11 cellular contexts compared by ENCODE assay signal in the genomic region with DNA sequence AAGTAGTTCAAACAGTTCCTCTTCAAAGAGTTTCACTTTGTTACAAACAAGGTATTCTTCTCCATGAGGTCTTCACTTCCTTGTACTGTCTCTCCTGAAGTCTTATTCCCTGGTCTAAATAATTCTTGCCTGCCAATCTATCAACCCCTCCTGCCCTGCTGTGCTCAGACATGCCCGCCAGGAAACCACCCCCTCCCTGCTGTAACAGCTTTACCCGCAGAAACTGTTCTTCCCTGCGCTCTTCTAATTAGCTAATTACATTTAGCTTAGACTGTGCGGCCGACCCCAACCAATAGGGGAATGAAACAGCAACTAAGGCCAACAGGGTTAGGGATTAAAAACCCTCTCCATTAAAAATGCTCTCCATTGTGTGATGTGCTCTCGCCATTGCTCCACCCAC. TPM values are rescaled to one million over a fixed set of nuclear protein-coding genes. Genes with fewer than 3 reads are reported as not detected.
A peak's percentile ranks its signal among the peaks of the same experiment; 100 is the strongest.
DNase-seq lines count a peak whose midpoint lies in the region; ATAC-seq, FAIRE-seq and TF ChIP-seq lines count a peak whose summit lies in the region.
"Had no signal": no experiment of that assay in that cellular context is flagged by ENCODE, and none has a peak within 500 bp of the region (broad histone marks: within the 10 kb centered on the region; RNA-seq: fewer than 3 reads in every experiment).

No MANE protein-coding gene starts in this region.

- TF ChIP-seq POLR2A in K562 (conservative IDR thresholded peaks at IDR 0.05): no peak

- H3K9ac ChIP-seq in SK-N-SH: no peak overlapping the region
- no peak overlapping the region for H3K9ac ChIP-seq in K562 (ENCODE audit: insufficient read depth in 1 of 2, low read depth in 2 of 2, low read length in 2 of 2)

- no peaks in the 10 kb centered on the region for H3K9me1 ChIP-seq in K562 (ENCODE audit: control insufficient read depth, insufficient read depth, low read length)

- BruUV-seq in K562 (replicated peaks; lab: Mats Ljungman, UMichigan): no TSS peak

- H3K36me3 ChIP-seq in SK-N-SH (replicated peaks in 1 of 2; ENCODE audit: control insufficient read depth in 1 of 2, insufficient read depth in 2 of 2, low read length in 1 of 2) (no peaks in the 10 kb centered on the region), K562 (ENCODE audit: control insufficient read depth, insufficient read depth, low read length) (no peaks in the 10 kb centered on the region)

- WGBS in SK-N-SH (ENCODE audit: low lambda C conversion rate): 12% methylated on average over 6 of the region's 6 CpGs
- 20% methylated on average over 6 of the region's 6 CpGs for WGBS in K562 (ENCODE audit: insufficient coverage, low coverage, missing lambda C conversion rate)

- H3K4me2 ChIP-seq in SK-N-SH (no peak overlapping the region), K562 (ENCODE audit: insufficient read depth, low read length) (no peak overlapping the region)

- TF ChIP-seq EP300 in SK-N-SH (IDR thresholded peaks at IDR 0.05; ENCODE audit: borderline replicate concordance in 1 of 2, low read depth in 1 of 2, low read length in 1 of 2) (no peak), K562 (IDR thresholded peaks at IDR 0.05; ENCODE audit: low read length) (no peak)

- TF ChIP-seq CTCF in SK-N-SH (IDR thresholded peaks at IDR 0.05): no peak
- TF ChIP-seq CTCF in K562 (IDR thresholded peaks at IDR 0.05 in 2 of 3, conservative IDR thresholded peaks at IDR 0.05 in 1 of 3; ENCODE audit: insufficient read depth in 2 of 3, low read depth in 1 of 3, low read length in 3 of 3): no peak

- H3K9me2 ChIP-seq in SK-N-SH: no peaks in the 10 kb centered on the region

- no peak for TF ChIP-seq RAD21 in SK-N-SH (IDR thresholded peaks at IDR 0.05; ENCODE audit: low read length)
- no peak for TF ChIP-seq RAD21 in K562 (CRISPR knock-in tag; conservative IDR thresholded peaks at IDR 0.05 in 1 of 2, IDR thresholded peaks at IDR 0.05 in 1 of 2)

- no peaks in the 10 kb centered on the region for H3K36me3 Mint-ChIP-seq in stimulated activated effector memory CD8-positive, alpha-beta T cell treated with anti-CD3 and anti-CD28 coated beads, Interleukin-12 subunit alpha, Interleukin-12 subunit beta, amount 100 ng/mL, for 72 hours

- POLR2A ChIA-PET in SK-N-SH (lab: Yijun Ruan, JAX): no interaction called here
- POLR2A ChIA-PET in K562 (lab: Yijun Ruan, JAX): interaction anchor here (2.6 kb wide), 1 partner anchor 9 kb away, joined by 13 read pairs; no protein-coding TSS in a partner anchor

- H3K79me2 ChIP-seq in SK-N-SH (ENCODE audit: insufficient read depth) (no peaks in the 10 kb centered on the region), K562 (ENCODE audit: control insufficient read depth, insufficient read depth, low read length) (no peaks in the 10 kb centered on the region)

- H3K27me3 ChIP-seq in SK-N-SH (ENCODE audit: insufficient read depth) (no peaks in the 10 kb centered on the region; the same call in 1 of the 2 replicates), K562 (ENCODE audit: control insufficient read depth in 2 of 2, insufficient read depth in 2 of 2, low read length in 2 of 2) (no peaks in the 10 kb centered on the region)

- peak overlapping the region; percentile 68 for H3K27ac Mint-ChIP-seq in stimulated activated effector memory CD8-positive, alpha-beta T cell treated with anti-CD3 and anti-CD28 coated beads, Interleukin-12 subunit alpha, Interleukin-12 subunit beta, amount 100 ng/mL, for 72 hours

- FAIRE-seq in K562 (lab: Jason Lieb, UNC): no peak
- no peak for FAIRE-seq in frontal cortex (lab: Jason Lieb, UNC)
- FAIRE-seq: HepG2 had no signal

- no peaks in the 10 kb centered on the region for H3K9me3 Mint-ChIP-seq in stimulated activated effector memory CD8-positive, alpha-beta T cell treated with anti-CD3 and anti-CD28 coated beads, Interleukin-12 subunit alpha, Interleukin-12 subunit beta, amount 100 ng/mL, for 72 hours

- CTCF ChIA-PET in SK-N-SH (lab: Yijun Ruan, JAX): no interaction called here
- CTCF ChIA-PET in K562 (lab: Yijun Ruan, JAX; ENCODE audit: low intra/inter-chr PET ratio): no interaction called here

- H3K27ac ChIP-seq in SK-N-SH (ENCODE audit: low read depth in 2 of 2, low read length in 1 of 2) (no peak overlapping the region), K562 (ENCODE audit: extremely low read depth, low read depth, low read length) (no peak overlapping the region)

- H3K4me1 Mint-ChIP-seq in stimulated activated effector memory CD8-positive, alpha-beta T cell treated with anti-CD3 and anti-CD28 coated beads, Interleukin-12 subunit alpha, Interleukin-12 subunit beta, amount 100 ng/mL, for 72 hours: peaks cover 6% of the 10 kb centered on the region

- in situ Hi-C loops in K562 (cut with MboI): no loop called here

- intact Hi-C loops in K562 (cut with micrococcal nuclease): no loop called here
- intact Hi-C loops in head of caudate nucleus (cut with DNase I): no loop called here

- DNase-seq in SK-N-SH (peak; percentile 9), NCI-H82 (lab: John Stamatoyannopoulos, UW) (peak; percentile 95), K562 (ENCODE audit: extremely low read depth in 1 of 4, low spot score in 3 of 4) (no peak), head of caudate nucleus (no peak), frontal cortex (ENCODE audit: low spot score in 2 of 2) (no peak)
- DNase-seq in stimulated activated effector memory CD8-positive, alpha-beta T cell treated with anti-CD3 and anti-CD28 coated beads, Interleukin-12 subunit alpha, Interleukin-12 subunit beta, amount 100 ng/mL, for 72 hours (ENCODE audit: low spot score in 2 of 2): no peak
- DNase-seq: midbrain, NCI-H510A had no signal

- H3K9me3 ChIP-seq in SK-N-SH (no peaks in the 10 kb centered on the region), K562 (replicated peaks; ENCODE audit: control insufficient read depth, insufficient read depth, low read depth, low read length) (no peaks in the 10 kb centered on the region)

- H3K4me1 ChIP-seq in SK-N-SH (ENCODE audit: control insufficient read depth in 1 of 2, insufficient read depth in 2 of 2, low read depth in 1 of 2, low read length in 1 of 2) (no peaks in the 10 kb centered on the region; a peak in 2 of 4 replicates), K562 (replicated peaks in 1 of 2; ENCODE audit: control insufficient read depth in 2 of 2, insufficient read depth in 2 of 2, low read length in 2 of 2) (no peaks in the 10 kb centered on the region; a peak in 1 of 5 replicates)

- H2AFZ ChIP-seq in SK-N-SH (ENCODE audit: low read depth): 0 out of 2 replicates have a peak overlapping the region, but pooled peaks have one; percentile 59
- peak overlapping the region; percentile 80 for H2AFZ ChIP-seq in K562 (ENCODE audit: low read depth, low read length)

- no peaks in the 10 kb centered on the region for H3F3A ChIP-seq in SK-N-SH (replicated peaks; ENCODE audit: insufficient read depth)

- no peak for ATAC-seq in SK-N-SH treated with all-trans-retinoic acid at 6 μM for 48 hours
- ATAC-seq in K562: no peak
- ATAC-seq in stimulated activated effector memory CD8-positive, alpha-beta T cell treated with anti-CD3 and anti-CD28 coated beads, Interleukin-12 subunit alpha, Interleukin-12 subunit beta, amount 100 ng/mL, for 72 hours: no peak
- ATAC-seq in GM18873 (IDR thresholded peaks at IDR 0.05; ENCODE audit: low FRiP score, unreplicated experiment): no peak
- ATAC-seq: HepG2 had no signal

- no peak overlapping the region for H3K4me3 Mint-ChIP-seq in stimulated activated effector memory CD8-positive, alpha-beta T cell treated with anti-CD3 and anti-CD28 coated beads, Interleukin-12 subunit alpha, Interleukin-12 subunit beta, amount 100 ng/mL, for 72 hours

- H4K20me1 ChIP-seq in SK-N-SH (ENCODE audit: insufficient read depth): no peaks in the 10 kb centered on the region
- H4K20me1 ChIP-seq in K562 (replicated peaks; ENCODE audit: control insufficient read depth, insufficient read depth, low read length): no peaks in the 10 kb centered on the region

- H3K4me3 ChIP-seq in SK-N-SH (ENCODE audit: low read depth in 2 of 2, low read length in 1 of 2) (no peak overlapping the region), K562 (no peak overlapping the region)

RNA-seq across cellular contexts. Expression of a gene that starts 46.7 kb away (rescaled TPM):
- 6.7 and 7.5 TPM in 2 replicates for polyA plus RNA-seq in SK-N-SH (2012; rRNA removed)
- 6.3 and 7.7 TPM in 2 replicates for polyA plus RNA-seq in SK-N-SH (2012; cell fraction: cytosol; rRNA removed)
- polyA plus RNA-seq in SK-N-SH (2012; cell fraction: nucleus; rRNA removed): 15.7 and 18.7 TPM in 2 replicates
- total RNA-seq in K562 (2011; cell fraction: chromatin; rRNA removed; ENCODE audit: low replicate concordance): 16.6 and 37.0 TPM in 2 replicates
- 12.7 and 14.3 TPM in 2 replicates for total RNA-seq in K562 (2011; cell fraction: nucleolus; rRNA removed)
- total RNA-seq in K562 (2011; cell fraction: nucleoplasm; rRNA removed): 18.8 and 24.1 TPM in 2 replicates
- 4.5 and 5.2 TPM in 2 replicates for total RNA-seq in K562 (2014; rRNA removed)
- 8.5 and 8.6 TPM in 2 replicates for total RNA-seq in K562 (2014; rRNA removed; fragmentation: Illumina TruSeq; extraction: Trizol)
- total RNA-seq in K562 (2015; rRNA removed; fragmentation: Illumina TruSeq; extraction: Trizol): 6.8 and 8.7 TPM in 2 replicates
- 5.1 and 7.8 TPM in 2 replicates for total RNA-seq in K562 (2021)
- polyA plus RNA-seq in K562 (2011; rRNA removed): 6.0 and 8.5 TPM in 2 replicates
- polyA plus RNA-seq in K562 (2011; cell fraction: cytosol; rRNA removed): 3.3 and 4.8 TPM in 2 replicates
- 8.7 and 13.1 TPM in 2 replicates for polyA plus RNA-seq in K562 (2011; cell fraction: nucleus; rRNA removed)
- polyA plus RNA-seq in K562 (2012): 7.9 and 10.4 TPM in 2 replicates
- polyA plus RNA-seq in K562 (2014; fragmentation: Illumina TruSeq; extraction: Trizol): 6.2 and 6.8 TPM in 2 replicates
- polyA plus RNA-seq in K562 (2014; fragmentation: Nextera tagmentation; extraction: Ambion mirVana): 1 to 10 TPM; 4.1 to 4.5 TPM
- 8.6 and 11.1 TPM in 2 replicates for polyA plus RNA-seq in K562 (2014; rRNA removed)
- 9.9 and 11.9 TPM in 2 replicates for polyA minus RNA-seq in K562 (2011; rRNA and poly(A)+ RNA removed)
- 2.0 and 4.5 TPM in 2 replicates for polyA minus RNA-seq in K562 (2011; cell fraction: cytosol; rRNA and poly(A)+ RNA removed)
- 9.2 and 10.4 TPM in 2 replicates for polyA minus RNA-seq in K562 (2011; cell fraction: nucleus; rRNA and poly(A)+ RNA removed)
- total RNA-seq in frontal cortex: 17.1 TPM

RNA-seq across cellular contexts. Expression of a gene that starts 47.0 kb away (rescaled TPM):
- polyA plus RNA-seq in SK-N-SH (2012; rRNA removed): 3.1 and 4.7 TPM in 2 replicates
- polyA plus RNA-seq in SK-N-SH (2012; cell fraction: cytosol; rRNA removed): 3.3 and 4.1 TPM in 2 replicates
- polyA plus RNA-seq in SK-N-SH (2012; cell fraction: nucleus; rRNA removed): 4.8 and 7.6 TPM in 2 replicates
- total RNA-seq in K562 (2011; cell fraction: chromatin; rRNA removed; ENCODE audit: low replicate concordance): 55.9 and 96.8 TPM in 2 replicates
- 46.9 and 49.9 TPM in 2 replicates for total RNA-seq in K562 (2011; cell fraction: nucleolus; rRNA removed)
- 65.7 and 90.8 TPM in 2 replicates for total RNA-seq in K562 (2011; cell fraction: nucleoplasm; rRNA removed)
- 20.8 and 24.0 TPM in 2 replicates for total RNA-seq in K562 (2014; rRNA removed)
- total RNA-seq in K562 (2014; rRNA removed; fragmentation: Illumina TruSeq; extraction: Trizol): 46.9 and 51.0 TPM in 2 replicates
- 36.1 and 39.7 TPM in 2 replicates for total RNA-seq in K562 (2015; rRNA removed; fragmentation: Illumina TruSeq; extraction: Trizol)
- total RNA-seq in K562 (2021): 31.5 and 34.3 TPM in 2 replicates
- 32.8 and 33.9 TPM in 2 replicates for polyA plus RNA-seq in K562 (2011; rRNA removed)
- 8.8 and 16.8 TPM in 2 replicates for polyA plus RNA-seq in K562 (2011; cell fraction: cytosol; rRNA removed)
- 20.2 and 23.6 TPM in 2 replicates for polyA plus RNA-seq in K562 (2011; cell fraction: nucleus; rRNA removed)
- 8.5 and 11.4 TPM in 2 replicates for polyA plus RNA-seq in K562 (2012)
- 17.9 and 18.4 TPM in 2 replicates for polyA plus RNA-seq in K562 (2014; fragmentation: Illumina TruSeq; extraction: Trizol)
- polyA plus RNA-seq in K562 (2014; fragmentation: Nextera tagmentation; extraction: Ambion mirVana): 10 to 100 TPM; 11.8 to 15.1 TPM
- polyA plus RNA-seq in K562 (2014; rRNA removed): 13.1 and 17.1 TPM in 2 replicates
- 120 and 125 TPM in 2 replicates for polyA minus RNA-seq in K562 (2011; rRNA and poly(A)+ RNA removed)
- polyA minus RNA-seq in K562 (2011; cell fraction: cytosol; rRNA and poly(A)+ RNA removed): 30.3 and 53.3 TPM in 2 replicates
- polyA minus RNA-seq in K562 (2011; cell fraction: nucleus; rRNA and poly(A)+ RNA removed): 36.4 and 38.7 TPM in 2 replicates
- total RNA-seq in frontal cortex: 87.2 TPM

Comparison
In these comparisons a context has a peak if more than half of its experiments do, and no peak if none do; other contexts are left out.
1. DNase-seq: peak in SK-N-SH (single experiment) and NCI-H82 (single experiment); none in K562 (0 of 4), stimulated activated effector memory CD8-positive, alpha-beta T cell treated with anti-CD3 and anti-CD28 coated beads, Interleukin-12 subunit alpha, Interleukin-12 subunit beta, amount 100 ng/mL, for 72 hours (0 of 2), head of caudate nucleus (0 of 42) and frontal cortex (0 of 2).